In the genomic region with DNA sequence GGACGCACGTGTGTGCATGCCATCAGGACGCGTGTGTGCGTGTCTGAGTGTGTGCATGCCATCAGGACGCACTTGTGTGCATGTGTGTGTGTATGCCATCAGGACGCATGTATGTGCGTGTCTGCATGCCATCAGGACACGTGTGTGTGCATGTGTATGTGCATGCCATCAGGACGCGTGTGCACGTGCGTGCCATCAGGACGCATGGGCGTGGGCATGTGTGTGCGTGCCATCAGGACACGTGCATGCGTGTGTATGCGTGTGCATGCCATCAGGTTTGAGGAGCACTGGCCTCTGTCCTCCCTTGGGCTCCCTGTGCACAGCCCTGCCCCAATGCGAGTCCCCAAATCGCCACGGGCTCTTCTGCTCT, we compare ENCODE assay signal across 15 cellular contexts. TPM values are rescaled to one million over a fixed set of nuclear protein-coding genes. Genes with fewer than 3 reads are reported as not detected.
"Had no signal": no experiment of that assay in that cellular context is flagged by ENCODE, and none has a peak within 500 bp of the region (broad histone marks: within the 10 kb centered on the region; RNA-seq: fewer than 3 reads in every experiment).

No MANE protein-coding gene starts in this region.

- H3K9me3 Mint-ChIP-seq: activated CD8-positive, alpha-beta T cell treated with anti-CD3 and anti-CD28 coated beads for 36 hours; activated naive CD8-positive, alpha-beta T cell treated with anti-CD3 and anti-CD28 coated beads, Interleukin-2, amount 10 ng/mL, durations not matched to agents 7 days and 5 days; activated T-cell treated with anti-CD3 and anti-CD28 coated beads, Interleukin-2, amount 50 U/mL, for 72 hours; immature natural killer cell; naive thymus-derived CD4-positive, alpha-beta T cell; type B pancreatic cell had no signal

- H3K27ac ChIP-seq: psoas muscle, sigmoid colon had no signal

- H3K4me3 ChIP-seq: lung, psoas muscle, sigmoid colon had no signal

- DNase-seq: activated CD8-positive, alpha-beta memory T cell treated with anti-CD3 and anti-CD28 coated beads, Interleukin-2, amount 50 U/mL, for 4 hours; activated CD8-positive, alpha-beta T cell treated with anti-CD3 and anti-CD28 coated beads for 36 hours; activated naive CD8-positive, alpha-beta T cell treated with anti-CD3 and anti-CD28 coated beads, Interleukin-2, amount 10 ng/mL, durations not matched to agents 7 days and 5 days; activated T-cell treated with anti-CD3 and anti-CD28 coated beads, Interleukin-2, amount 50 U/mL, for 72 hours; anterior cingulate cortex; immature natural killer cell; left cardiac atrium; naive thymus-derived CD4-positive, alpha-beta T cell; psoas muscle; sigmoid colon; stimulated activated CD4-positive, alpha-beta T cell treated with anti-CD3 and anti-CD28 coated beads, Interleukin-2, amount 100 ng/mL, for 24 hours; stimulated activated naive CD4-positive, alpha-beta T cell treated with Interleukin-2 at 50 U/mL for 16 hours; T-helper 9 cell had no signal

- H3K27me3 Mint-ChIP-seq: activated CD8-positive, alpha-beta T cell treated with anti-CD3 and anti-CD28 coated beads for 36 hours; activated naive CD8-positive, alpha-beta T cell treated with anti-CD3 and anti-CD28 coated beads, Interleukin-2, amount 10 ng/mL, durations not matched to agents 7 days and 5 days; naive thymus-derived CD4-positive, alpha-beta T cell; type B pancreatic cell had no signal

- H3K27me3 ChIP-seq: sigmoid colon had no signal

- H3K4me3 Mint-ChIP-seq: activated CD8-positive, alpha-beta T cell treated with anti-CD3 and anti-CD28 coated beads for 36 hours; activated naive CD8-positive, alpha-beta T cell treated with anti-CD3 and anti-CD28 coated beads, Interleukin-2, amount 10 ng/mL, durations not matched to agents 7 days and 5 days; activated T-cell treated with anti-CD3 and anti-CD28 coated beads, Interleukin-2, amount 50 U/mL, for 72 hours; immature natural killer cell; type B pancreatic cell had no signal

- ATAC-seq: activated CD8-positive, alpha-beta T cell treated with anti-CD3 and anti-CD28 coated beads for 36 hours; activated T-cell treated with anti-CD3 and anti-CD28 coated beads, Interleukin-2, amount 50 U/mL, for 72 hours; naive thymus-derived CD4-positive, alpha-beta T cell had no signal

- H3K27ac Mint-ChIP-seq: activated naive CD8-positive, alpha-beta T cell treated with anti-CD3 and anti-CD28 coated beads, Interleukin-2, amount 10 ng/mL, durations not matched to agents 7 days and 5 days; activated T-cell treated with anti-CD3 and anti-CD28 coated beads, Interleukin-2, amount 50 U/mL, for 72 hours; immature natural killer cell had no signal

- H3K4me1 ChIP-seq: psoas muscle had no signal

- H3K9me3 ChIP-seq: psoas muscle, sigmoid colon had no signal

RNA-seq across cellular contexts. Expression of a gene that starts 12.6 kb away (rescaled TPM):
- polyA plus RNA-seq: immature natural killer cell had no signal

RNA-seq across cellular contexts. Expression of a gene that starts 21.1 kb away (rescaled TPM):
- polyA plus RNA-seq: immature natural killer cell; naive thymus-derived CD4-positive, alpha-beta T cell had no signal
